ENCODE assay signal across 10 cellular contexts in genomic region chr10:84193846-84194423, GRCh38. TPM values are rescaled to one million over a fixed set of nuclear protein-coding genes. Genes with fewer than 3 reads are reported as not detected.
DNase-seq lines count a peak whose midpoint lies in the region; ATAC-seq and TF ChIP-seq lines count a peak whose summit lies in the region.
"Had no signal": no experiment of that assay in that cellular context is flagged by ENCODE, and none has a peak within 500 bp of the region (broad histone marks: within the 10 kb centered on the region; RNA-seq: fewer than 3 reads in every experiment).

No MANE protein-coding gene starts in this region.

- no peaks in the 10 kb centered on the region for H3K36me3 ChIP-seq in rectal smooth muscle tissue (ENCODE audit: control insufficient read depth, insufficient read depth, low read length)
- H3K36me3 ChIP-seq: MG63 had no signal

- ATAC-seq in HG03432 (IDR thresholded peaks at IDR 0.05; ENCODE audit: unreplicated experiment) (peak; percentile 19), sciatic nerve (no peak)

- no peak overlapping the region for H3K27ac ChIP-seq in rectal smooth muscle tissue (ENCODE audit: low read depth, low read length)

- no peak for TF ChIP-seq CTCF in GM12875 (IDR thresholded peaks at IDR 0.05; ENCODE audit: borderline replicate concordance, insufficient read depth, low read depth, low read length)
- TF ChIP-seq CTCF in epithelial cell of esophagus (IDR thresholded peaks at IDR 0.05; ENCODE audit: insufficient read depth, low read depth, low read length, missing control alignments): no peak

- H3K9ac ChIP-seq in rectal smooth muscle tissue (ENCODE audit: low read length): no peak overlapping the region

- H3K4me3 ChIP-seq in GM12875 (ENCODE audit: low read depth, low read length) (peak overlapping the region; percentile 19), epithelial cell of esophagus (ENCODE audit: low read length) (peak overlapping the region; percentile 62), rectal smooth muscle tissue (ENCODE audit: low read length) (peak overlapping the region; percentile 73)
- H3K4me3 ChIP-seq: MG63 had no signal

- H3K27me3 ChIP-seq in rectal smooth muscle tissue (ENCODE audit: control insufficient read depth, insufficient read depth, low read length): peaks cover 10% of the 10 kb centered on the region

- H3K4me1 ChIP-seq in rectal smooth muscle tissue (ENCODE audit: control insufficient read depth, insufficient read depth, low read length): peaks cover 5% of the 10 kb centered on the region

- DNase-seq in epithelial cell of esophagus (ENCODE audit: low read depth) (no peak), sciatic nerve (ENCODE audit: low spot score) (no peak), NCI-H1417 (lab: John Stamatoyannopoulos, UW) (no peak), NCI-H1436 (lab: John Stamatoyannopoulos, UW) (no peak), NCI-H2171 (lab: John Stamatoyannopoulos, UW) (no peak)
- DNase-seq: MG63 had no signal

- intact Hi-C loops in sciatic nerve (cut with DNase I): no loop called here

RNA-seq across cellular contexts. Expression of gene CDHR1, which starts 0.4 kb away (rescaled TPM):
- total RNA-seq in sciatic nerve: 2.0 TPM

RNA-seq across cellular contexts. Expression of gene GPR15LG, which starts 20.3 kb away (rescaled TPM):
- not detected for total RNA-seq in sciatic nerve
- total RNA-seq: activated CD4-positive, alpha-beta memory T cell treated with anti-CD3 and anti-CD28 coated beads, Interleukin-2, amount 10 ng/mL, durations not matched to agents 7 days and 5 days had no signal

RNA-seq across cellular contexts. Expression of gene LRIT2, which starts 31.4 kb away (rescaled TPM):
- not detected for total RNA-seq in sciatic nerve
- total RNA-seq: activated CD4-positive, alpha-beta memory T cell treated with anti-CD3 and anti-CD28 coated beads, Interleukin-2, amount 10 ng/mL, durations not matched to agents 7 days and 5 days had no signal

RNA-seq across cellular contexts. Expression of gene LRIT1, which starts 47.4 kb away (rescaled TPM):
- not detected for total RNA-seq in sciatic nerve
- total RNA-seq: activated CD4-positive, alpha-beta memory T cell treated with anti-CD3 and anti-CD28 coated beads, Interleukin-2, amount 10 ng/mL, durations not matched to agents 7 days and 5 days had no signal

RNA-seq across cellular contexts. Expression of gene RGR, which starts 50.9 kb away (rescaled TPM):
- 2.4 TPM for total RNA-seq in sciatic nerve
- total RNA-seq: activated CD4-positive, alpha-beta memory T cell treated with anti-CD3 and anti-CD28 coated beads, Interleukin-2, amount 10 ng/mL, durations not matched to agents 7 days and 5 days had no signal

Comparison
In these comparisons a context has a peak if more than half of its experiments do, and no peak if none do; other contexts are left out.
1. H3K4me3 ChIP-seq: peak in every context shown above with its lines; median percentile 73 in rectal smooth muscle tissue; 62 in epithelial cell of esophagus; 19 in GM12875.